In genomic region chr7:99947608-99948007, GRCh38 we compare ENCODE assay signal across 1 cellular context.
TF ChIP-seq lines count a peak whose summit lies in the region.

No MANE protein-coding gene starts in this region.

TF ChIP-seq in K562, 482 proteins besides CTCF, POLR2A, EP300 and RAD21:
- TF ChIP-seq MTA3 (IDR thresholded peaks at IDR 0.05; ENCODE audit: borderline replicate concordance) (no peak), ZNF79 (CRISPR knock-in tag; IDR thresholded peaks at IDR 0.05; ENCODE audit: low read depth) (no peak), MAFF (IDR thresholded peaks at IDR 0.05; ENCODE audit: low read length) (no peak), SPI1 (IDR thresholded peaks at IDR 0.05; ENCODE audit: borderline replicate concordance, low read depth, low read length) (no peak), NR2C1 (IDR thresholded peaks at IDR 0.05) (peak; percentile 58; the same call in 1 of the 2 replicates), NR2C1 (tag; IDR thresholded peaks at IDR 0.05) (peak; percentile 55)
